In genomic region chr3:3102751-3103150, GRCh38 we compare ENCODE assay signal across 25 cellular contexts. TPM values are rescaled to one million over a fixed set of nuclear protein-coding genes. Genes with fewer than 3 reads are reported as not detected.
"Had no signal": no experiment of that assay in that cellular context is flagged by ENCODE, and none has a peak within 500 bp of the region (broad histone marks: within the 10 kb centered on the region; RNA-seq: fewer than 3 reads in every experiment).

No MANE protein-coding gene starts in this region.

- H3K4me2 ChIP-seq: SK-N-SH had no signal

- FAIRE-seq: HepG2, RCC 7860 had no signal

- H3K27ac ChIP-seq: RWPE1 had no signal

- ATAC-seq: HepG2 had no signal

- H3K9me3 ChIP-seq: SK-N-SH had no signal

- H3K9ac ChIP-seq: SK-N-SH had no signal

- DNase-seq: IMR-90; Karpas-422; KG1; NCI-H1092 treated with DMSO at 0.1 percent for 48 hours; NCI-H1436; NCI-H187; NCI-H2029; NCI-H2081 treated with DMSO at 0.1 percent for 48 hours; NCI-H2171; NCI-H226; NCI-H446; NCI-H510A; NCI-H524 treated with DMSO at 0.1 percent for 48 hours; NCI-H69; NCI-H774; NK-92 treated with Interleukin-12 subunit alpha and Interleukin-12 subunit beta, amount 100 ng/mL, for 24 hours; SHP77; SK-N-SH; T-helper 1 cell had no signal

RNA-seq across cellular contexts. Expression of gene IL5RA, which starts 7.4 kb away (rescaled TPM):
- total RNA-seq: HepG2, HT1080, IMR-90, M059J, SK-MEL-5 had no signal
- polyA plus RNA-seq: HepG2, IMR-90, SK-N-SH had no signal
